Comparison of ENCODE assay signal across 26 cellular contexts in genomic region chr2:202460119-202460518, GRCh38.
DNase-seq lines count a peak whose midpoint lies in the region; ATAC-seq, FAIRE-seq and TF ChIP-seq lines count a peak whose summit lies in the region.
"Had no signal": no experiment of that assay in that cellular context is flagged by ENCODE, and none has a peak within 500 bp of the region (broad histone marks: within the 10 kb centered on the region; RNA-seq: fewer than 3 reads in every experiment).

No MANE protein-coding gene starts in this region.

- no peaks in the 10 kb centered on the region for H3K79me2 ChIP-seq in K562 (ENCODE audit: control insufficient read depth, insufficient read depth, low read length)

- FAIRE-seq in H54 (lab: Jason Lieb, UNC) (peak; percentile 15), K562 (lab: Jason Lieb, UNC) (no peak)
- FAIRE-seq: A204.1, GM12878, GM12892 had no signal

- H2AFZ ChIP-seq in K562 (ENCODE audit: low read depth, low read length): no peak overlapping the region

- H4K20me1 ChIP-seq in K562 (replicated peaks; ENCODE audit: control insufficient read depth, insufficient read depth, low read length): no peaks in the 10 kb centered on the region
- H4K20me1 ChIP-seq: BLaER1 had no signal

- in situ Hi-C loops in K562 (cut with MboI): no loop called here

- no peak overlapping the region for H3K27ac Mint-ChIP-seq in glutamatergic neuron (ENCODE audit: unreplicated experiment)
- H3K27ac Mint-ChIP-seq: CD14-positive monocyte; CD4-positive, CD25-positive, alpha-beta regulatory T cell had no signal

- no peak for ATAC-seq in K562
- ATAC-seq: GM12878 had no signal

- no peak for TF ChIP-seq EP300 in K562 (IDR thresholded peaks at IDR 0.05; ENCODE audit: low read length)

- H3K4me1 ChIP-seq in HEK293 (ENCODE audit: control insufficient read depth, insufficient read depth, low read length): no peaks in the 10 kb centered on the region
- no peaks in the 10 kb centered on the region for H3K4me1 ChIP-seq in K562 (replicated peaks in 1 of 2; ENCODE audit: control insufficient read depth in 2 of 2, insufficient read depth in 2 of 2, low read length in 2 of 2)
- H3K4me1 ChIP-seq: BE2C had no signal

- POLR2A ChIA-PET in HEK293 (lab: Yijun Ruan, JAX) (no interaction called here), K562 (lab: Yijun Ruan, JAX) (no interaction called here)

- H3K4me3 ChIP-seq in HEK293 (ENCODE audit: low read depth, low read length) (no peak overlapping the region), K562 (no peak overlapping the region)
- H3K4me3 ChIP-seq: BLaER1, GM12878 had no signal

- H3K27me3 Mint-ChIP-seq in glutamatergic neuron (ENCODE audit: unreplicated experiment): no peaks in the 10 kb centered on the region
- H3K27me3 Mint-ChIP-seq: CD4-positive, alpha-beta memory T cell; CD4-positive, CD25-positive, alpha-beta regulatory T cell; CD8-positive, alpha-beta memory T cell had no signal

- no TSS peak for BruUV-seq in K562 (replicated peaks; lab: Mats Ljungman, UMichigan)

- no peak overlapping the region for H3K9ac ChIP-seq in K562 (ENCODE audit: insufficient read depth in 1 of 2, low read depth in 2 of 2, low read length in 2 of 2)
- H3K9ac ChIP-seq: BLaER1 had no signal

- H3K9me1 ChIP-seq in K562 (ENCODE audit: control insufficient read depth, insufficient read depth, low read length): no peaks in the 10 kb centered on the region

- H3K9me3 ChIP-seq in HEK293 (ENCODE audit: control insufficient read depth, insufficient read depth, low read depth, low read length): no peaks in the 10 kb centered on the region
- H3K9me3 ChIP-seq in K562 (replicated peaks; ENCODE audit: control insufficient read depth, insufficient read depth, low read depth, low read length): no peaks in the 10 kb centered on the region
- H3K9me3 ChIP-seq: BE2C had no signal

- H3K4me1 Mint-ChIP-seq in glutamatergic neuron (ENCODE audit: low read depth, unreplicated experiment): peaks cover 2% of the 10 kb centered on the region
- H3K4me1 Mint-ChIP-seq: CD14-positive monocyte; CD8-positive, alpha-beta memory T cell had no signal

- H3K4me2 ChIP-seq in K562 (ENCODE audit: insufficient read depth, low read length): no peak overlapping the region
- H3K4me2 ChIP-seq: BLaER1 had no signal

- CTCF ChIA-PET in HEK293 (lab: Yijun Ruan, JAX) (interaction anchor here (0.6 to 0.8 kb wide), 2 partner anchors 79 to 624 kb away, joined by 4 to 5 read pairs; no protein-coding TSS in a partner anchor), K562 (lab: Yijun Ruan, JAX; ENCODE audit: low intra/inter-chr PET ratio) (no interaction called here)

- TF ChIP-seq POLR2A in H54 (IDR thresholded peaks at IDR 0.05; ENCODE audit: low read depth, low read length) (no peak), K562 (conservative IDR thresholded peaks at IDR 0.05) (no peak)

- no peaks in the 10 kb centered on the region for H3K36me3 Mint-ChIP-seq in glutamatergic neuron (ENCODE audit: unreplicated experiment)

- DNase-seq in H54 (ENCODE audit: insufficient read length, low spot score) (no peak), K562 (ENCODE audit: extremely low read depth in 1 of 4, low spot score in 3 of 4) (no peak), superior temporal gyrus (ENCODE audit: extremely low spot score) (no peak), glutamatergic neuron (no peak), NCI-H446 (lab: John Stamatoyannopoulos, UW) (no peak)
- DNase-seq: 8988T; ACHN; BE2C; C1 segment of cervical spinal cord; CD4-positive, alpha-beta memory T cell; CD4-positive, CD25-positive, alpha-beta regulatory T cell; CD8-positive, alpha-beta memory T cell; COR-L47; DMS 273 treated with DMSO at 0.1 percent for 48 hours; DMS153; DMS53; DMS79; DND-41; EL; GDM1 had no signal

- H3K27me3 ChIP-seq in K562 (ENCODE audit: control insufficient read depth in 2 of 2, insufficient read depth in 2 of 2, low read length in 2 of 2): no peaks in the 10 kb centered on the region
- H3K27me3 ChIP-seq: BE2C, BLaER1 had no signal

- no peak for TF ChIP-seq RAD21 in K562 (CRISPR knock-in tag; conservative IDR thresholded peaks at IDR 0.05 in 1 of 2, IDR thresholded peaks at IDR 0.05 in 1 of 2)

- WGBS in K562 (ENCODE audit: insufficient coverage, low coverage, missing lambda C conversion rate): 50% methylated on average over 2 of the region's 2 CpGs

- H3K9me3 Mint-ChIP-seq in glutamatergic neuron (ENCODE audit: unreplicated experiment): peaks cover 4% of the 10 kb centered on the region
- H3K9me3 Mint-ChIP-seq: CD4-positive, alpha-beta memory T cell had no signal

- H3K27ac ChIP-seq in HEK293 (ENCODE audit: extremely low read depth, low read depth, low read length) (no peak overlapping the region), K562 (ENCODE audit: extremely low read depth, low read depth, low read length) (no peak overlapping the region)
- H3K27ac ChIP-seq: BLaER1 had no signal

- intact Hi-C loops in K562 (cut with micrococcal nuclease): no loop called here

- H3K4me3 Mint-ChIP-seq in glutamatergic neuron (ENCODE audit: unreplicated experiment): no peak overlapping the region
- H3K4me3 Mint-ChIP-seq: CD14-positive monocyte; CD4-positive, alpha-beta memory T cell; CD4-positive, CD25-positive, alpha-beta regulatory T cell; CD8-positive, alpha-beta memory T cell had no signal

- H3K36me3 ChIP-seq in HEK293 (ENCODE audit: control insufficient read depth in 2 of 2, insufficient read depth in 1 of 2, low read length in 2 of 2) (peaks cover 0 to 3% of the 10 kb centered on the region in 2 experiments; a peak in 1 of 3 replicates), K562 (ENCODE audit: control insufficient read depth, insufficient read depth, low read length) (no peaks in the 10 kb centered on the region)
- H3K36me3 ChIP-seq: BE2C had no signal

- TF ChIP-seq CTCF in HEK293 (tag by site-specific recombination; IDR thresholded peaks at IDR 0.05) (no peak), K562 (IDR thresholded peaks at IDR 0.05 in 2 of 3, conservative IDR thresholded peaks at IDR 0.05 in 1 of 3; ENCODE audit: insufficient read depth in 2 of 3, low read depth in 1 of 3, low read length in 3 of 3) (no peak), glutamatergic neuron (IDR thresholded peaks at IDR 0.05; ENCODE audit: partially characterized antibody, unreplicated experiment) (no peak)

TF ChIP-seq in HEK293, 187 proteins besides CTCF, POLR2A, EP300 and RAD21:
- TF ChIP-seq ZNF146 (tag by site-specific recombination; IDR thresholded peaks at IDR 0.05) (peak; percentile 55), ZNF280D (tag by site-specific recombination; IDR thresholded peaks at IDR 0.05) (no peak)
- TF ChIP-seq, protein P1, sequence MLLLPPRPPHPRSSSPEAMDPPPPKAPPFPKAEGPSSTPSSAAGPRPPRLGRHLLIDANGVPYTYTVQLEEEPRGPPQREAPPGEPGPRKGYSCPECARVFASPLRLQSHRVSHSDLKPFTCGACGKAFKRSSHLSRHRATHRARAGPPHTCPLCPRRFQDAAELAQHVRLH (tag by site-specific recombination; IDR thresholded peaks at IDR 0.05): 0 out of 2 replicates have a peak, but pooled peaks have one; percentile 49
TF ChIP-seq in HEK293: peak in this region for 2.

TF ChIP-seq in K562, 482 proteins besides CTCF, POLR2A, EP300 and RAD21 (continues in another document):
- TF ChIP-seq BMI1 (IDR thresholded peaks at IDR 0.05; ENCODE audit: low read length) (no peak), ARID4B (CRISPR knock-in tag; IDR thresholded peaks at IDR 0.05) (no peak), YY1 (IDR thresholded peaks at IDR 0.05; ENCODE audit: borderline replicate concordance in 1 of 3, control insufficient read depth in 1 of 3, extremely low read depth in 1 of 3, insufficient read depth in 3 of 3, insufficient read length in 1 of 3, insufficient replicate concordance in 2 of 3, low read depth in 1 of 3, low read length in 2 of 3) (no peak), RBM25 (IDR thresholded peaks at IDR 0.05; ENCODE audit: low read depth, low read length, severe bottlenecking) (peak; percentile 63), ZNF165 (CRISPR knock-in tag; IDR thresholded peaks at IDR 0.05; ENCODE audit: borderline replicate concordance) (no peak), ZNF146 (CRISPR knock-in tag; IDR thresholded peaks at IDR 0.05; ENCODE audit: unreplicated experiment) (peak; percentile 76), ZNF239 (CRISPR knock-in tag; IDR thresholded peaks at IDR 0.05) (no peak)
- TF ChIP-seq, protein P2, sequence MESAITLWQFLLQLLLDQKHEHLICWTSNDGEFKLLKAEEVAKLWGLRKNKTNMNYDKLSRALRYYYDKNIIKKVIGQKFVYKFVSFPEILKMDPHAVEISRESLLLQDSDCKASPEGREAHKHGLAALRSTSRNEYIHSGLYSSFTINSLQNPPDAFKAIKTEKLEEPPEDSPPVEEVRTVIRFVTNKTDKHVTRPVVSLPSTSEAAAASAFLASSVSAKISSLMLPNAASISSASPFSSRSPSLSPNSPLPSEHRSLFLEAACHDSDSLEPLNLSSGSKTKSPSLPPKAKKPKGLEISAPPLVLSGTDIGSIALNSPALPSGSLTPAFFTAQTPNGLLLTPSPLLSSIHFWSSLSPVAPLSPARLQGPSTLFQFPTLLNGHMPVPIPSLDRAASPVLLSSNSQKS (CRISPR knock-in tag; IDR thresholded peaks at IDR 0.05): no peak
